ENCODE assay signal across 1 cellular context in the genomic region with DNA sequence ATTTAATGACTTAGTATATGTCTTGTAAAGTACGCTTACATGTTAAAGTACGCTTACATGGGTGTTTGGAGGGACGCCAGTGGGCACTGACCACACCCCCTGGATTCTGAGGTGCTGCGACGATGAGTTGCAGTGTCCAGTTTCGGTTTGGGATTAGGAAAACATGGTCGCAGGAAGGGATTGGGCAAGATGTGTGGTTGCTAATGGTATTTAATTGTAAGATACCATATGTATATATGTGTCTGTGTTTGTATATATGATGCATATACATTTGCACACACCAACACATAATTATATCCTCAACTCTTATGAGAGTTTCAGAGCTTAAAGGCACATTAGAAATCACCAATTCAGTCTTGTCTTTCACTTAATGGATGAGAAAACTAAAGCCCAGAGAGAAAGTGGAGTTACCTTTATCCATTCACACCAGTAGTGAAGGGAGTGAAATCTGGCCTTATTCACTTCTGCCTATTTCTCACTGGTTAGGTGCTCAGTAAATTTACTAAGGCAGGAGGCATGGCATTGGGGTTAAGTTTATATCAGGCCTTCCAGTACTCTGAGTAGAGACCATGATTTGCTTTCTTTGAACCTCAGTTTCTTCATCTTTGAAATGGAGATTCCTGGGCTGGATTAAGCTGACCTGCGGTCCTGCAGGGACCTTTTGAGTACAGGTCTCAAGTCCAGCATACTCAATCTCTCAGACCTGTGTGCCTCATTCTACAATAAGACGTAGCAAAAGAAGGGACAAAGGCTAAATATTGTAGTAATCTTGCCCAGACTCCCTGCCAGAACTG.
TF ChIP-seq lines count a peak whose summit lies in the region.

No MANE protein-coding gene starts in this region.

TF ChIP-seq in K562, 482 proteins besides CTCF, POLR2A, EP300 and RAD21 (continued from another document and continues in another):
- TF ChIP-seq CHD7 (IDR thresholded peaks at IDR 0.05; ENCODE audit: low read depth, low read length) (no peak), SRF (CRISPR knock-in tag; IDR thresholded peaks at IDR 0.05) (no peak), ZNF695 (CRISPR knock-in tag; IDR thresholded peaks at IDR 0.05) (no peak), ELF4 (CRISPR knock-in tag; IDR thresholded peaks at IDR 0.05) (no peak), JUN (IDR thresholded peaks at IDR 0.05; ENCODE audit: borderline replicate concordance, low read depth, low read length) (no peak), JUN (CRISPR knock-in tag; IDR thresholded peaks at IDR 0.05; ENCODE audit: borderline replicate concordance) (no peak), KDM5B (IDR thresholded peaks at IDR 0.05; ENCODE audit: insufficient replicate concordance, low read depth, low read length) (no peak), ILF3 (IDR thresholded peaks at IDR 0.05; ENCODE audit: borderline replicate concordance) (no peak), MCM3 (IDR thresholded peaks at IDR 0.05) (no peak), ARID3A (IDR thresholded peaks at IDR 0.05; ENCODE audit: borderline replicate concordance, low read depth, low read length) (no peak), FOXK1 (CRISPR knock-in tag; IDR thresholded peaks at IDR 0.05; ENCODE audit: borderline replicate concordance) (no peak), ZNF511 (CRISPR knock-in tag; IDR thresholded peaks at IDR 0.05) (no peak; the same call in 1 of the 2 replicates), ERF (CRISPR knock-in tag; IDR thresholded peaks at IDR 0.05) (no peak), HNRNPL (IDR thresholded peaks at IDR 0.05; ENCODE audit: low read depth, low read length) (no peak), POLR3A (IDR thresholded peaks at IDR 0.05; ENCODE audit: borderline replicate concordance, extremely low read depth, insufficient read depth, insufficient read length) (no peak), EP400 (IDR thresholded peaks at IDR 0.05) (no peak), ZNF197 (CRISPR knock-in tag; IDR thresholded peaks at IDR 0.05; ENCODE audit: low read depth) (no peak), C11orf30 (IDR thresholded peaks at IDR 0.05; ENCODE audit: low read depth) (no peak), DPF2 (IDR thresholded peaks at IDR 0.05) (0 out of 2 replicates have a peak, but pooled peaks have one; percentile 8), USF2 (CRISPR knock-in tag; IDR thresholded peaks at IDR 0.05) (no peak), STAT5A (IDR thresholded peaks at IDR 0.05; ENCODE audit: borderline replicate concordance, low read length) (no peak), ZNF24 (IDR thresholded peaks at IDR 0.05) (no peak), MCM7 (IDR thresholded peaks at IDR 0.05) (no peak), RBM14 (IDR thresholded peaks at IDR 0.05; ENCODE audit: borderline replicate concordance, insufficient read depth, low read depth, low read length) (no peak), SMAD2 (IDR thresholded peaks at IDR 0.05; ENCODE audit: low read depth, low read length) (no peak), RUNX1 (IDR thresholded peaks at IDR 0.05; ENCODE audit: low read depth) (no peak), ZNF134 (CRISPR knock-in tag; conservative IDR thresholded peaks at IDR 0.05) (no peak), FOXA3 (CRISPR knock-in tag; conservative IDR thresholded peaks at IDR 0.05 in 1 of 2, IDR thresholded peaks at IDR 0.05 in 1 of 2) (no peak), NEUROD1 (IDR thresholded peaks at IDR 0.05; ENCODE audit: borderline replicate concordance, low read depth, low read length, partially characterized antibody) (peak; percentile 1)
- TF ChIP-seq, protein P1, sequence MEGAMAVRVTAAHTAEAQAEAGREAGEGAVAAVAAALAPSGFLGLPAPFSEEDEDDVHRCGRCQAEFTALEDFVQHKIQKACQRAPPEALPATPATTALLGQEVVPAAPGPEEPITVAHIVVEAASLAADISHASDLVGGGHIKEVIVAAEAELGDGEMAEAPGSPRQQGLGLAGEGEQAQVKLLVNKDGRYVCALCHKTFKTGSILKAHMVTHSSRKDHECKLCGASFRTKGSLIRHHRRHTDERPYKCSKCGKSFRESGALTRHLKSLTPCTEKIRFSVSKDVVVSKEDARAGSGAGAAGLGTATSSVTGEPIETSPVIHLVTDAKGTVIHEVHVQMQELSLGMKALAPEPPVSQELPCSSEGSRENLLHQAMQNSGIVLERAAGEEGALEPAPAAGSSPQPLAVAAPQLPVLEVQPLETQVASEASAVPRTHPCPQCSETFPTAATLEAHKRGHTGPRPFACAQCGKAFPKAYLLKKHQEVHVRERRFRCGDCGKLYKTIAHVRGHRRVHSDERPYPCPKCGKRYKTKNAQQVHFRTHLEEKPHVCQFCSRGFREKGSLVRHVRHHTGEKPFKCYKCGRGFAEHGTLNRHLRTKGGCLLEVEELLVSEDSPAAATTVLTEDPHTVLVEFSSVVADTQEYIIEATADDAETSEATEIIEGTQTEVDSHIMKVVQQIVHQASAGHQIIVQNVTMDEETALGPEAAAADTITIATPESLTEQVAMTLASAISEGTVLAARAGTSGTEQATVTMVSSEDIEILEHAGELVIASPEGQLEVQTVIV (CRISPR knock-in tag; IDR thresholded peaks at IDR 0.05; ENCODE audit: borderline replicate concordance) = no peak
- TF ChIP-seq, protein P2, sequence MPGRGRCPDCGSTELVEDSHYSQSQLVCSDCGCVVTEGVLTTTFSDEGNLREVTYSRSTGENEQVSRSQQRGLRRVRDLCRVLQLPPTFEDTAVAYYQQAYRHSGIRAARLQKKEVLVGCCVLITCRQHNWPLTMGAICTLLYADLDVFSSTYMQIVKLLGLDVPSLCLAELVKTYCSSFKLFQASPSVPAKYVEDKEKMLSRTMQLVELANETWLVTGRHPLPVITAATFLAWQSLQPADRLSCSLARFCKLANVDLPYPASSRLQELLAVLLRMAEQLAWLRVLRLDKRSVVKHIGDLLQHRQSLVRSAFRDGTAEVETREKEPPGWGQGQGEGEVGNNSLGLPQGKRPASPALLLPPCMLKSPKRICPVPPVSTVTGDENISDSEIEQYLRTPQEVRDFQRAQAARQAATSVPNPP (IDR thresholded peaks at IDR 0.05; ENCODE audit: borderline replicate concordance, insufficient read depth, insufficient read length) = no peak
- TF ChIP-seq, protein P3, sequence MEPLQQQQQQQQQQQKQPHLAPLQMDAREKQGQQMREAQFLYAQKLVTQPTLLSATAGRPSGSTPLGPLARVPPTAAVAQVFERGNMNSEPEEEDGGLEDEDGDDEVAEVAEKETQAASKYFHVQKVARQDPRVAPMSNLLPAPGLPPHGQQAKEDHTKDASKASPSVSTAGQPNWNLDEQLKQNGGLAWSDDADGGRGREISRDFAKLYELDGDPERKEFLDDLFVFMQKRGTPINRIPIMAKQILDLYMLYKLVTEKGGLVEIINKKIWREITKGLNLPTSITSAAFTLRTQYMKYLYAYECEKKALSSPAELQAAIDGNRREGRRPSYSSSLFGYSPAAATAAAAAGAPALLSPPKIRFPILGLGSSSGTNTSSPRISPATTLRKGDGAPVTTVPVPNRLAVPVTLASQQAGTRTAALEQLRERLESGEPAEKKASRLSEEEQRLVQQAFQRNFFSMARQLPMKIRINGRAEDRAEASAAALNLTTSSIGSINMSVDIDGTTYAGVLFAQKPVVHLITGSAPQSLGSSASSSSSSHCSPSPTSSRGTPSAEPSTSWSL (CRISPR knock-in tag; IDR thresholded peaks at IDR 0.05; ENCODE audit: borderline replicate concordance) = no peak
- TF ChIP-seq, protein P4, sequence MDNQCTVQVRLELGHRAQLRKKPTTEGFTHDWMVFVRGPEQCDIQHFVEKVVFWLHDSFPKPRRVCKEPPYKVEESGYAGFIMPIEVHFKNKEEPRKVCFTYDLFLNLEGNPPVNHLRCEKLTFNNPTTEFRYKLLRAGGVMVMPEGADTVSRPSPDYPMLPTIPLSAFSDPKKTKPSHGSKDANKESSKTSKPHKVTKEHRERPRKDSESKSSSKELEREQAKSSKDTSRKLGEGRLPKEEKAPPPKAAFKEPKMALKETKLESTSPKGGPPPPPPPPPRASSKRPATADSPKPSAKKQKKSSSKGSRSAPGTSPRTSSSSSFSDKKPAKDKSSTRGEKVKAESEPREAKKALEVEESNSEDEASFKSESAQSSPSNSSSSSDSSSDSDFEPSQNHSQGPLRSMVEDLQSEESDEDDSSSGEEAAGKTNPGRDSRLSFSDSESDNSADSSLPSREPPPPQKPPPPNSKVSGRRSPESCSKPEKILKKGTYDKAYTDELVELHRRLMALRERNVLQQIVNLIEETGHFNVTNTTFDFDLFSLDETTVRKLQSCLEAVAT (IDR thresholded peaks at IDR 0.05) = no peak
